Comparison of ENCODE assay signal across 8 cellular contexts in the genomic region with DNA sequence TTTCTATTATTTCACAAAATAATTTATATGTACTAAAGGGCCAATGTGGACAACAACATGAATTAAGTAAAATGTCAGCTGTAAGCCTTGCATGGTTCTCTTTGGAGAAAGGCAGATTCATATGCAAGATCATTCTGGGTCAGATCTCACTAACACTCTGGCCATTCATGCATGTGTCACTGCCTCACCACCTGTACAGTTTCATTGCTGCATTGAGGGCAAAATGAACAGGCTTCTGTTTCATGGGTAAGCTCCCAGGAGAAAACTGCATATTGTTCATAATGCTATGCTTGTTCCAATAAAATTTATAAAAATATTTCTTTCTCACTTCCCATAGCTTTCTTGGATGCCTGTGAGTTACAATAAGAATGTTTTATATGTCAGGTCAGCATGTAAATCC.
"Had no signal": no experiment of that assay in that cellular context is flagged by ENCODE, and none has a peak within 500 bp of the region (broad histone marks: within the 10 kb centered on the region; RNA-seq: fewer than 3 reads in every experiment).

No MANE protein-coding gene starts in this region.

- ATAC-seq: HCT116, HepG2 had no signal

- FAIRE-seq: HepG2 had no signal

- H3K9me3 ChIP-seq: HAP-1 had no signal

- H3K36me3 ChIP-seq: HAP-1 had no signal

- H3K27me3 Mint-ChIP-seq: IgD-negative memory B cell had no signal

- H3K4me1 Mint-ChIP-seq: IgD-negative memory B cell had no signal

- H3K4me3 ChIP-seq: GM23248, HAP-1 had no signal

- H3K4me3 Mint-ChIP-seq: HFFc6, IgD-negative memory B cell had no signal

- DNase-seq: GM23248, GOT3, H7, HFFc6 had no signal

- H3K36me3 Mint-ChIP-seq: IgD-negative memory B cell had no signal

- H3K27ac Mint-ChIP-seq: HFFc6, IgD-negative memory B cell had no signal
